Comparison of ENCODE assay signal across 8 cellular contexts in genomic region chrX:19343462-19344206, GRCh38. TPM values are rescaled to one million over a fixed set of nuclear protein-coding genes. Genes with fewer than 3 reads are reported as not detected.
DNase-seq lines count a peak whose midpoint lies in the region; ATAC-seq and TF ChIP-seq lines count a peak whose summit lies in the region.

PDHA1 (plus strand) TSS chrX:19343927; CDS start chrX:19344038, 111 bp downstream.

- ATAC-seq in GM19397 (IDR thresholded peaks at IDR 0.05; ENCODE audit: unreplicated experiment) (peak; percentile 99), HG03571 (IDR thresholded peaks at IDR 0.05; ENCODE audit: unreplicated experiment) (peak; percentile 98)

- TF ChIP-seq RAD21 in liver (IDR thresholded peaks at IDR 0.05), result no peak

- peak within 1 kb of the TSS; percentile 36 to 67 for H3K9ac ChIP-seq in liver (ENCODE audit: low read depth in 1 of 2, low read length in 2 of 2)

- H3K9me3 ChIP-seq in liver (ENCODE audit: control insufficient read depth in 4 of 4, low read length in 3 of 4), result no peaks in the 10 kb centered on the region

- peaks cover 7 to 30% (median 15%) of the 10 kb centered on the region in 4 donors for H3K4me1 ChIP-seq in liver (ENCODE audit: control insufficient read depth in 4 of 4, insufficient read depth in 4 of 4, low read length in 3 of 4)

- H3K4me3 ChIP-seq in liver (ENCODE audit: low read depth in 1 of 3, low read length in 3 of 3), result peak within 1 kb of the TSS; percentile 86 to 90 (median 89)

- peak within 1 kb of the TSS; percentile 74 to 77 for H3K27ac ChIP-seq in liver (ENCODE audit: low read depth in 1 of 2, low read length in 2 of 2)

- H3K4me3 Mint-ChIP-seq in CD14-positive monocyte, result peak within 1 kb of the TSS; percentile 78 to 86

- H3K27me3 Mint-ChIP-seq in CD14-positive monocyte (ENCODE audit: low read depth in 3 of 3), result peaks cover 0 to 7% (median 2%) of the 10 kb centered on the region in 3 donors

- peaks cover 20% of the 10 kb centered on the region for H3K4me1 Mint-ChIP-seq in CD14-positive monocyte

- no peaks in the 10 kb centered on the region for H3K27me3 ChIP-seq in liver (ENCODE audit: control insufficient read depth in 4 of 4, insufficient read depth in 4 of 4, low read length in 3 of 4)

- peaks cover 0 to 10% (median 0%) of the 10 kb centered on the region in 7 donors for H3K9me3 Mint-ChIP-seq in CD14-positive monocyte

- H3K36me3 ChIP-seq in liver (ENCODE audit: control insufficient read depth in 4 of 4, insufficient read depth in 3 of 4, low read depth in 1 of 4, low read length in 3 of 4), result no peaks in the 10 kb centered on the region

- DNase-seq in CD14-positive monocyte (ENCODE audit: low spot score) (peak; percentile 89), NCI-H82 (lab: John Stamatoyannopoulos, UW) (peak; percentile 98), dermis blood vessel endothelial cell (peak; percentile 91)
- DNase-seq in activated CD4-positive, alpha-beta T cell treated with anti-CD3 and anti-CD28 coated beads, Interleukin-2, amount 50 U/mL, for 48 hours, result peak; percentile 88 to 91
- DNase-seq in stimulated activated CD4-positive, alpha-beta T cell treated with anti-CD3 and anti-CD28 coated beads, Interleukin-4, amount 100 ng/mL, for 24 hours, result peak; percentile 91

- peaks cover 0 to 3% of the 10 kb centered on the region in 2 donors for H3K36me3 Mint-ChIP-seq in CD14-positive monocyte

- intact Hi-C loops in CD14-positive monocyte (cut with micrococcal nuclease), result loop anchor here in 1 of 2 donors (5.0 kb wide), 1 partner anchor 916 kb away; the partner anchor contains the start of gene CDKL5

- TF ChIP-seq CTCF in CD14-positive monocyte (IDR thresholded peaks at IDR 0.05) (no peak), liver (IDR thresholded peaks at IDR 0.05; ENCODE audit: low read depth, low read length, missing input control) (no peak)

- H3K27ac Mint-ChIP-seq in CD14-positive monocyte, result peak within 1 kb of the TSS; percentile 83 to 95 (median 90)

- WGBS in liver, result under 1% methylated on average over 64 of the region's 64 CpGs

TF ChIP-seq in liver, 16 proteins besides CTCF, POLR2A, EP300 and RAD21:
- TF ChIP-seq FOXA2 (IDR thresholded peaks at IDR 0.05) (no peak), MAX (IDR thresholded peaks at IDR 0.05) (no peak), NR2F2 (IDR thresholded peaks at IDR 0.05) (no peak), RXRA (IDR thresholded peaks at IDR 0.05) (peak in 1 of 2 donors; percentile 19), TAF1 (conservative IDR thresholded peaks at IDR 0.05) (peak; percentile 27), GABPA (IDR thresholded peaks at IDR 0.05 in 1 of 2, conservative IDR thresholded peaks at IDR 0.05 in 1 of 2) (no peak), YY1 (IDR thresholded peaks at IDR 0.05) (peak; percentile 53), HNF4A (conservative IDR thresholded peaks at IDR 0.05) (no peak), ATF3 (IDR thresholded peaks at IDR 0.05) (no peak), HNF4G (IDR thresholded peaks at IDR 0.05) (no peak), JUND (IDR thresholded peaks at IDR 0.05) (no peak), FOXA1 (IDR thresholded peaks at IDR 0.05) (peak; percentile 24), SP1 (IDR thresholded peaks at IDR 0.05) (peak; percentile 68), EGR1 (IDR thresholded peaks at IDR 0.05; ENCODE audit: low read depth in 2 of 2) (peak in 1 of 2 donors; percentile 93), REST (IDR thresholded peaks at IDR 0.05) (peak; percentile 60)
- TF ChIP-seq, protein P1, sequence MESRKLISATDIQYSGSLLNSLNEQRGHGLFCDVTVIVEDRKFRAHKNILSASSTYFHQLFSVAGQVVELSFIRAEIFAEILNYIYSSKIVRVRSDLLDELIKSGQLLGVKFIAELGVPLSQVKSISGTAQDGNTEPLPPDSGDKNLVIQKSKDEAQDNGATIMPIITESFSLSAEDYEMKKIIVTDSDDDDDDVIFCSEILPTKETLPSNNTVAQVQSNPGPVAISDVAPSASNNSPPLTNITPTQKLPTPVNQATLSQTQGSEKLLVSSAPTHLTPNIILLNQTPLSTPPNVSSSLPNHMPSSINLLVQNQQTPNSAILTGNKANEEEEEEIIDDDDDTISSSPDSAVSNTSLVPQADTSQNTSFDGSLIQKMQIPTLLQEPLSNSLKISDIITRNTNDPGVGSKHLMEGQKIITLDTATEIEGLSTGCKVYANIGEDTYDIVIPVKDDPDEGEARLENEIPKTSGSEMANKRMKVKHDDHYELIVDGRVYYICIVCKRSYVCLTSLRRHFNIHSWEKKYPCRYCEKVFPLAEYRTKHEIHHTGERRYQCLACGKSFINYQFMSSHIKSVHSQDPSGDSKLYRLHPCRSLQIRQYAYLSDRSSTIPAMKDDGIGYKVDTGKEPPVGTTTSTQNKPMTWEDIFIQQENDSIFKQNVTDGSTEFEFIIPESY (IDR thresholded peaks at IDR 0.05), result no peak

RNA-seq across cellular contexts. Expression of gene PDHA1, which starts in this region (rescaled TPM):
- polyA plus RNA-seq in CD14-positive monocyte, result 10 to 100 TPM; 56.0 to 76.3 TPM
- total RNA-seq in dermis blood vessel endothelial cell, result 61.3 and 126 TPM in 2 replicates
- 100 to 1,000 TPM in 1 of 2 donors, 10 to 100 TPM in 1; 63.5 to 118 TPM for total RNA-seq in liver
- polyA plus RNA-seq in liver, result 100 to 1,000 TPM; 141 to 153 TPM

Comparison
In these comparisons a context has a peak if more than half of its experiments do, and no peak if none do; other contexts are left out.
1. Peak in every context shown above with its lines: DNase-seq, ATAC-seq, H3K4me3 ChIP-seq and H3K27ac ChIP-seq.